ENCODE assay signal across 9 cellular contexts in genomic region chr12:131592972-131593371, GRCh38.
A peak's percentile ranks its signal among the peaks of the same experiment; 100 is the strongest.
DNase-seq lines count a peak whose midpoint lies in the region; ATAC-seq, FAIRE-seq and TF ChIP-seq lines count a peak whose summit lies in the region.
"Had no signal": no experiment of that assay in that cellular context is flagged by ENCODE, and none has a peak within 500 bp of the region (broad histone marks: within the 10 kb centered on the region; RNA-seq: fewer than 3 reads in every experiment).

No MANE protein-coding gene starts in this region.

- H3K36me3 ChIP-seq in WERI-Rb-1 (no peaks in the 10 kb centered on the region), hepatocyte (replicated peaks; ENCODE audit: insufficient read depth, low read depth) (no peaks in the 10 kb centered on the region)

- H3K9me2 ChIP-seq in hepatocyte (replicated peaks; ENCODE audit: insufficient read depth), result no peaks in the 10 kb centered on the region

- H3K4me1 ChIP-seq in hepatocyte (ENCODE audit: insufficient read depth), result no peaks in the 10 kb centered on the region

- in situ Hi-C loops in KBM-7 (cut with MboI; ENCODE audit: low pct_unique_long_range_greater_than_20kb, low sequenced_read_pairs), result no loop called here

- no peaks in the 10 kb centered on the region for H3K27me3 ChIP-seq in WERI-Rb-1 (ENCODE audit: insufficient read depth, low read depth, severe bottlenecking)
- no peaks in the 10 kb centered on the region for H3K27me3 ChIP-seq in hepatocyte

- H3K79me2 ChIP-seq in hepatocyte, result no peaks in the 10 kb centered on the region

- ATAC-seq in HG02981 (IDR thresholded peaks at IDR 0.05; ENCODE audit: unreplicated experiment), result peak; percentile 95

- TF ChIP-seq CTCF in GM10266 (IDR thresholded peaks at IDR 0.05; ENCODE audit: control insufficient read depth, insufficient read depth, low read depth, missing control alignments), result no peak
- no peak for TF ChIP-seq CTCF in WERI-Rb-1 (IDR thresholded peaks at IDR 0.05; ENCODE audit: low read depth, low read length)
- no peak for TF ChIP-seq CTCF in hepatocyte (IDR thresholded peaks at IDR 0.05; ENCODE audit: poor library complexity)

- no peak overlapping the region for H3K4me3 ChIP-seq in WERI-Rb-1 (ENCODE audit: low read depth, low read length)
- no peak overlapping the region for H3K4me3 ChIP-seq in hepatocyte

- no peaks in the 10 kb centered on the region for H4K20me1 ChIP-seq in hepatocyte (ENCODE audit: insufficient read depth, poor library complexity, severe bottlenecking)

- no peak overlapping the region for H3K4me2 ChIP-seq in hepatocyte

- H3K9me3 ChIP-seq in WERI-Rb-1 (ENCODE audit: severe bottlenecking), result no peaks in the 10 kb centered on the region
- no peaks in the 10 kb centered on the region for H3K9me3 ChIP-seq in hepatocyte (ENCODE audit: low read depth)

- FAIRE-seq in GM19239 (lab: Jason Lieb, UNC), result peak; percentile 90

- DNase-seq in GM10266 (ENCODE audit: extremely low spot score) (peak; percentile 87), GM19239 (ENCODE audit: insufficient read length, low spot score) (peak; percentile 80), cerebellar cortex (ENCODE audit: low spot score) (no peak), WERI-Rb-1 (no peak), KBM-7 (no peak), hepatocyte (ENCODE audit: low spot score) (no peak)
- DNase-seq in activated CD4-positive, alpha-beta T cell treated with anti-CD3 and anti-CD28 coated beads, Interleukin-2, amount 50 U/mL, for 48 hours, result peak; percentile 20 to 43
- DNase-seq: mesenchymal stem cell had no signal

- no peak overlapping the region for H3K27ac ChIP-seq in WERI-Rb-1
- H3K27ac ChIP-seq in hepatocyte, result no peak overlapping the region

- no peak overlapping the region for H2AFZ ChIP-seq in hepatocyte

- 86% methylated on average over 6 of the region's 6 CpGs for WGBS in hepatocyte (ENCODE audit: low lambda C conversion rate, missing lambda C conversion rate)

Comparison
In these comparisons a context has a peak if more than half of its experiments do, and no peak if none do; other contexts are left out.
1. DNase-seq: peak in GM10266 (single experiment), GM19239 (single experiment) and activated CD4-positive, alpha-beta T cell treated with anti-CD3 and anti-CD28 coated beads, Interleukin-2, amount 50 U/mL, for 48 hours (2 of 2); none in cerebellar cortex (single experiment), WERI-Rb-1 (single experiment), KBM-7 (single experiment) and hepatocyte (single experiment).